Comparison of ENCODE assay signal across 9 cellular contexts in the genomic region with DNA sequence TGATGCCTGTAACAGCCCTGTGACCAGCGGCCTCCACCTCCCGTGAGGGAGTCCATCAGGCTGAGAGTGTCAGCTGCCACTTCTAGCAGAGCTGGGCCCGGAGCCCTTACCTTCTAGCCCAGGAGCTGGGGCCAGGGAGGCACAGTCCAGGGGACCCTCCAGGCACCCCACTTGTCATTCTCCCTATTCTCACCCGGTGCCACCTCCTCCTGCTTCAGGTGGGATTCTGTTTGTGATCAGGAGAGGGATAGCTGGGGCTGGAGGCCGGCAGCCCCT. TPM values are rescaled to one million over a fixed set of nuclear protein-coding genes. Genes with fewer than 3 reads are reported as not detected.
A peak's percentile ranks its signal among the peaks of the same experiment; 100 is the strongest.
DNase-seq lines count a peak whose midpoint lies in the region; ATAC-seq and TF ChIP-seq lines count a peak whose summit lies in the region.
"Had no signal": no experiment of that assay in that cellular context is flagged by ENCODE, and none has a peak within 500 bp of the region (broad histone marks: within the 10 kb centered on the region; RNA-seq: fewer than 3 reads in every experiment).

No MANE protein-coding gene starts in this region.

- no peak for TF ChIP-seq CTCF in HFFc6 (IDR thresholded peaks at IDR 0.05)

- POLR2A ChIA-PET in naive thymus-derived CD8-positive, alpha-beta T cell (lab: Charles Lee) = interaction anchor here (1.1 to 13.0 kb wide), 12 partner anchors 9 to 99 kb away, joined by 3 to 207 read pairs (median 18); no protein-coding TSS in a partner anchor

- H3K4me3 ChIP-seq in ACC112 (ENCODE audit: low read depth, low read length) = peak overlapping the region; percentile 93

- peak overlapping the region; percentile 89 for H3K27ac ChIP-seq in ACC112 (ENCODE audit: low read depth, low read length)
- H3K27ac ChIP-seq: VCaP had no signal

- no peaks in the 10 kb centered on the region for H3K36me3 ChIP-seq in ACC112 (ENCODE audit: insufficient read depth, low read length)

- H3K79me2 ChIP-seq in ACC112 (ENCODE audit: control insufficient read depth, insufficient read depth, low read length, unreplicated experiment) = peaks cover 87% of the 10 kb centered on the region

- DNase-seq in HFFc6 (no peak), Ammon's horn (ENCODE audit: low spot score) (no peak), KG1 (lab: John Stamatoyannopoulos, UW) (no peak)
- no peak for DNase-seq in central memory CD8-positive, alpha-beta T cell (ENCODE audit: low spot score in 2 of 2)
- no peak for DNase-seq in naive thymus-derived CD8-positive, alpha-beta T cell

- peaks cover 34% of the 10 kb centered on the region for H3K36me3 Mint-ChIP-seq in HFFc6 (ENCODE audit: low read depth)
- H3K36me3 Mint-ChIP-seq in central memory CD8-positive, alpha-beta T cell (ENCODE audit: insufficient read depth) = peaks cover 60% of the 10 kb centered on the region
- H3K36me3 Mint-ChIP-seq in naive thymus-derived CD8-positive, alpha-beta T cell = peaks cover 17 to 34% (median 18%) of the 10 kb centered on the region in 3 donors

- H3K4me3 Mint-ChIP-seq in HFFc6 = peak overlapping the region; percentile 100; the same call in 1 of the 2 replicates
- peak overlapping the region; percentile 100 for H3K4me3 Mint-ChIP-seq in central memory CD8-positive, alpha-beta T cell
- peak overlapping the region; percentile 94 to 100 (median 98) for H3K4me3 Mint-ChIP-seq in naive thymus-derived CD8-positive, alpha-beta T cell

- no peak for ATAC-seq in central memory CD8-positive, alpha-beta T cell (replicated peaks; ENCODE audit: extremely low read depth, poor library complexity, severe bottlenecking)
- ATAC-seq in naive thymus-derived CD8-positive, alpha-beta T cell = no peak
- ATAC-seq in GM21423 (IDR thresholded peaks at IDR 0.05; ENCODE audit: unreplicated experiment) = no peak
- ATAC-seq in HG02763 (IDR thresholded peaks at IDR 0.05; ENCODE audit: unreplicated experiment) = no peak

- no peaks in the 10 kb centered on the region for H3K27me3 ChIP-seq in ACC112 (ENCODE audit: insufficient read depth, low read length)

- H3K9me3 Mint-ChIP-seq in HFFc6 = peaks cover 15% of the 10 kb centered on the region
- H3K9me3 Mint-ChIP-seq in central memory CD8-positive, alpha-beta T cell = no peaks in the 10 kb centered on the region
- H3K9me3 Mint-ChIP-seq in naive thymus-derived CD8-positive, alpha-beta T cell = peaks cover 0 to 3% (median 0%) of the 10 kb centered on the region in 9 donors

- peaks cover 15% of the 10 kb centered on the region for H3K27me3 Mint-ChIP-seq in HFFc6 (ENCODE audit: insufficient read depth)
- no peaks in the 10 kb centered on the region for H3K27me3 Mint-ChIP-seq in central memory CD8-positive, alpha-beta T cell
- peaks cover 0 to 2% (median 0%) of the 10 kb centered on the region in 5 donors for H3K27me3 Mint-ChIP-seq in naive thymus-derived CD8-positive, alpha-beta T cell

- H3K4me1 ChIP-seq in ACC112 (ENCODE audit: control insufficient read depth, insufficient read depth, low read length, unreplicated experiment) = peaks cover 26% of the 10 kb centered on the region

- no peak overlapping the region for H2AFZ ChIP-seq in ACC112 (ENCODE audit: low read length, unreplicated experiment)

- peak overlapping the region; percentile 99 for H3K27ac Mint-ChIP-seq in HFFc6
- peak overlapping the region; percentile 99 for H3K27ac Mint-ChIP-seq in central memory CD8-positive, alpha-beta T cell (ENCODE audit: low read depth)
- H3K27ac Mint-ChIP-seq in naive thymus-derived CD8-positive, alpha-beta T cell = peak overlapping the region; percentile 88 to 100 (median 96)

- peaks cover 71% of the 10 kb centered on the region for H3K4me1 Mint-ChIP-seq in HFFc6 (ENCODE audit: low read depth)
- H3K4me1 Mint-ChIP-seq in central memory CD8-positive, alpha-beta T cell = peaks cover 70% of the 10 kb centered on the region
- H3K4me1 Mint-ChIP-seq in naive thymus-derived CD8-positive, alpha-beta T cell = peaks cover 45 to 80% (median 64%) of the 10 kb centered on the region in 4 donors

RNA-seq across cellular contexts. Expression of a gene that starts 4.1 kb away (rescaled TPM):
- 10 to 100 TPM; 31.6 to 37.6 (median 33.1) TPM for total RNA-seq in HFFc6 (2021; fragmentation: NEBNext Ultra II Directional; extraction: Animal tissue kit (Norgen Biotek cat#: 25700))
- 100 to 1,000 TPM; 194 to 196 TPM for total RNA-seq in naive thymus-derived CD8-positive, alpha-beta T cell
- 100 to 1,000 TPM in 2 of 3 donors, 10 to 100 TPM in 1; 62.2 to 169 (median 105) TPM for polyA plus RNA-seq in naive thymus-derived CD8-positive, alpha-beta T cell

RNA-seq across cellular contexts. Expression of a gene that starts 50.8 kb away (rescaled TPM):
- not detected for total RNA-seq in HFFc6 (2021; fragmentation: NEBNext Ultra II Directional; extraction: Animal tissue kit (Norgen Biotek cat#: 25700))
- total RNA-seq in naive thymus-derived CD8-positive, alpha-beta T cell = 1 to 10 TPM; 1.5 to 2.0 TPM
- polyA plus RNA-seq in naive thymus-derived CD8-positive, alpha-beta T cell = 1 to 10 TPM; 2.6 to 4.8 (median 3.7) TPM

Comparison
In these comparisons a context has a peak if more than half of its experiments do, and no peak if none do; other contexts are left out.
1. RNA of a gene that starts 4.1 kb away (total RNA-seq): 194 to 196 TPM in naive thymus-derived CD8-positive, alpha-beta T cell; 31.6 to 37.6 TPM in HFFc6; every median in the first group is over 4 times any median in the second.
2. Peak in every context shown above with its lines, with median percentiles within 50 percentile points of each other: H3K27ac Mint-ChIP-seq and H3K4me3 Mint-ChIP-seq.